1 cellular context compared by ENCODE assay signal in the genomic region with DNA sequence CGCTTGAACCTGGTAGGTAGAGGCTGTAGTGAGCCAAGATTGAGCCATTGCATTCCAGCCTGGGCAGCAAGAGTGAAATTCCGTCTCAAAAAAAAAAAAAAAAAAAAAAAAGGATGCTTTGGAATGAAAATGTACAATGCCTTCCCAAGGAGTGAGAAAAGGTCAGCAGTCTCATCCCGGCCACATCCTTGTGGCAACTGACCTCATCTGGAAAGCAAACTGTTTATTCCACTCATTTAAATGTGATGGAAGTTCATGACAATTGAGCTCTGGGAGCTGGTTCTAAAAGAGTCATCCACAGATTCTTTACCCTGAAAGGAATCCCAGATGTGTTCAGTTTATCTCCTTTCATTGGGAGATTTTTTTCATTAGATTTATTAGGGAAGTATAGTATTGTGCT.
TF ChIP-seq lines count a peak whose summit lies in the region.

No MANE protein-coding gene starts in this region.

TF ChIP-seq in IMR-90, 13 proteins besides CTCF, POLR2A, EP300 and RAD21:
- TF ChIP-seq NFE2L2 (IDR thresholded peaks at IDR 0.05; ENCODE audit: low read depth, low read length) (no peak), FOS (IDR thresholded peaks at IDR 0.05; ENCODE audit: low read depth, low read length) (no peak), BHLHE40 (IDR thresholded peaks at IDR 0.05; ENCODE audit: low read depth, low read length) (no peak), CHD1 (IDR thresholded peaks at IDR 0.05; ENCODE audit: low read depth, low read length) (no peak), MXI1 (IDR thresholded peaks at IDR 0.05; ENCODE audit: borderline replicate concordance, low read depth, low read length) (no peak), MAZ (IDR thresholded peaks at IDR 0.05; ENCODE audit: borderline replicate concordance, low read depth, low read length) (no peak), MAFK (IDR thresholded peaks at IDR 0.05; ENCODE audit: low read depth, low read length) (no peak), RFX5 (IDR thresholded peaks at IDR 0.05; ENCODE audit: low read depth, low read length) (no peak), CEBPB (IDR thresholded peaks at IDR 0.05; ENCODE audit: low read depth, low read length) (no peak), SMC3 (IDR thresholded peaks at IDR 0.05; ENCODE audit: low read depth, low read length) (no peak), RCOR1 (IDR thresholded peaks at IDR 0.05; ENCODE audit: insufficient replicate concordance, low read length) (no peak)
- TF ChIP-seq, protein P1, sequence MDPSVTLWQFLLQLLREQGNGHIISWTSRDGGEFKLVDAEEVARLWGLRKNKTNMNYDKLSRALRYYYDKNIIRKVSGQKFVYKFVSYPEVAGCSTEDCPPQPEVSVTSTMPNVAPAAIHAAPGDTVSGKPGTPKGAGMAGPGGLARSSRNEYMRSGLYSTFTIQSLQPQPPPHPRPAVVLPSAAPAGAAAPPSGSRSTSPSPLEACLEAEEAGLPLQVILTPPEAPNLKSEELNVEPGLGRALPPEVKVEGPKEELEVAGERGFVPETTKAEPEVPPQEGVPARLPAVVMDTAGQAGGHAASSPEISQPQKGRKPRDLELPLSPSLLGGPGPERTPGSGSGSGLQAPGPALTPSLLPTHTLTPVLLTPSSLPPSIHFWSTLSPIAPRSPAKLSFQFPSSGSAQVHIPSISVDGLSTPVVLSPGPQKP (IDR thresholded peaks at IDR 0.05; ENCODE audit: borderline replicate concordance, low read depth, low read length): no peak
- TF ChIP-seq, protein P2, sequence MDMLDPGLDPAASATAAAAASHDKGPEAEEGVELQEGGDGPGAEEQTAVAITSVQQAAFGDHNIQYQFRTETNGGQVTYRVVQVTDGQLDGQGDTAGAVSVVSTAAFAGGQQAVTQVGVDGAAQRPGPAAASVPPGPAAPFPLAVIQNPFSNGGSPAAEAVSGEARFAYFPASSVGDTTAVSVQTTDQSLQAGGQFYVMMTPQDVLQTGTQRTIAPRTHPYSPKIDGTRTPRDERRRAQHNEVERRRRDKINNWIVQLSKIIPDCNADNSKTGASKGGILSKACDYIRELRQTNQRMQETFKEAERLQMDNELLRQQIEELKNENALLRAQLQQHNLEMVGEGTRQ (IDR thresholded peaks at IDR 0.05; ENCODE audit: low read depth, low read length): no peak
